ENCODE assay signal across 32 cellular contexts in the genomic region with DNA sequence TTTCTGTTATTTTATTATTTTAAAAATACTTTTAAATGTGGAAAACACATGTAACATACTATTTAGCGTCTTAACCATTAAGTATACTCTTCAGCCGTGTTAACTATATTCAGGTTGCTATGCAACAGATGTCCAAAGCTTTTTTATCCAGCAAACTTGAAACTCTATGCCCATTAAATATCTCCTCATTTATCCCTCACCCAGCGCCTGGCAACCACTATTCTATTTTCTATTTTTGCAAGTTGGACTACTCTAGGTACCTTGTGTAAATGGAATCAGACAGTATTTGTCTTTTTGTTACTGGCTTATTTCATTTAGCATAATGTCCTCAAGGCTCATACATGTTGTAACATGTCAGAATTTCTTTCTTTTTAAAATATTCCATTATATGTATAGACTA.
"Had no signal": no experiment of that assay in that cellular context is flagged by ENCODE, and none has a peak within 500 bp of the region (broad histone marks: within the 10 kb centered on the region; RNA-seq: fewer than 3 reads in every experiment).

No MANE protein-coding gene starts in this region.

- DNase-seq: activated B cell treated with CpG ODN at 0.5 μM for 24 hours; activated CD4-positive, alpha-beta memory T cell treated with anti-CD3 and anti-CD28 coated beads for 36 hours; activated CD4-positive, alpha-beta T cell treated with anti-CD3 and anti-CD28 coated beads for 4 hours; activated CD4-positive, alpha-beta T cell treated with anti-CD3 and anti-CD28 coated beads, Interleukin-2, amount 10 ng/mL, durations not matched to agents 24 days and 14 days; activated CD4-positive, alpha-beta T cell treated with anti-CD3 and anti-CD28 coated beads, Interleukin-2, amount 50 U/mL, for 1 hour; activated CD4-positive, alpha-beta T cell treated with anti-CD3 and anti-CD28 coated beads, Interleukin-2, amount 50 U/mL, for 4 hours; activated CD4-positive, CD25-positive, alpha-beta regulatory T cell treated with anti-CD3 and anti-CD28 coated beads, Interleukin-2, amount 50 U/mL, for 72 hours; activated CD8-positive, alpha-beta memory T cell treated with anti-CD3 and anti-CD28 coated beads, Interleukin-2, amount 50 U/mL, for 4 hours; activated CD8-positive, alpha-beta T cell treated with anti-CD3 and anti-CD28 coated beads for 36 hours; activated effector memory CD4-positive, alpha-beta T cell treated with anti-CD3 and anti-CD28 coated beads, Interleukin-2, amount 50 U/mL, for 16 hours; activated gamma-delta T cell treated with Interleukin-2 at 50 U/mL for 16 hours; activated naive CD4-positive, alpha-beta T cell; activated naive CD4-positive, alpha-beta T cell treated with anti-CD3 and anti-CD28 coated beads for 36 hours; activated naive CD4-positive, alpha-beta T cell treated with anti-CD3 and anti-CD28 coated beads, Interleukin-2, amount 50 U/mL, for 16 hours; activated naive CD8-positive, alpha-beta T cell treated with anti-CD3 and anti-CD28 coated beads for 36 hours; activated T-cell treated with anti-CD3 and anti-CD28 coated beads for 4 hours; activated T-cell treated with anti-CD3 and anti-CD28 coated beads, Interleukin-2, amount 50 U/mL, for 1 hour; activated T-cell treated with anti-CD3 and anti-CD28 coated beads, Interleukin-2, amount 50 U/mL, for 4 hours; activated T-cell treated with anti-CD3 and anti-CD28 coated beads, Interleukin-2, amount 50 U/mL, for 72 hours; adrenal gland; amniotic stem cell; aorta; brain microvascular endothelial cell; central memory CD4-positive, alpha-beta T cell; T-helper 2 cell; T-helper 9 cell had no signal

- H3K36me3 Mint-ChIP-seq: activated CD4-positive, alpha-beta memory T cell treated with anti-CD3 and anti-CD28 coated beads for 36 hours; activated naive CD4-positive, alpha-beta T cell treated with anti-CD3 and anti-CD28 coated beads, Interleukin-2, amount 50 U/mL, for 72 hours; activated naive CD8-positive, alpha-beta T cell treated with anti-CD3 and anti-CD28 coated beads for 36 hours had no signal

- H3K27me3 Mint-ChIP-seq: activated B cell treated with CpG ODN at 0.5 μM for 24 hours; activated CD4-positive, alpha-beta memory T cell treated with anti-CD3 and anti-CD28 coated beads for 36 hours; activated CD4-positive, alpha-beta T cell treated with anti-CD3 and anti-CD28 coated beads, Interleukin-2, amount 10 ng/mL, durations not matched to agents 24 days and 14 days; activated CD8-positive, alpha-beta T cell treated with anti-CD3 and anti-CD28 coated beads for 36 hours; activated naive CD8-positive, alpha-beta T cell treated with anti-CD3 and anti-CD28 coated beads for 36 hours; activated T-helper 17 cell treated with anti-CD3 and anti-CD28 coated beads, Interleukin-2, amount 50 U/mL, for 72 hours had no signal

- H3K9me3 Mint-ChIP-seq: activated CD4-positive, alpha-beta T cell treated with anti-CD3 and anti-CD28 coated beads, Interleukin-2, amount 10 ng/mL, durations not matched to agents 24 days and 14 days; activated T-helper 1 cell treated with anti-CD3 and anti-CD28 coated beads, Interleukin-12 subunit alpha, Interleukin-12 subunit beta, Interleukin-2, Interleukin-4 antibody, amounts not matched to agents 30 ng/mL and 10 ng/mL and 1 ng/mL, durations not matched to agents 14 hours and 24 hours and 36 hours; T-helper 1 cell treated with Interleukin-12 subunit alpha and Interleukin-12 subunit beta and Interleukin-4 antibody, amounts not matched to agents 30 μg/mL and 1 μg/mL, for 36 hours; T-helper 2 cell treated with Interferon-gamma antibody and Interleukin-4, amounts not matched to agents 5 μg/mL and 100 μg/mL, for 36 hours had no signal

- ATAC-seq: activated CD8-positive, alpha-beta T cell treated with anti-CD3 and anti-CD28 coated beads for 36 hours; activated naive CD4-positive, alpha-beta T cell treated with anti-CD3 and anti-CD28 coated beads, Interleukin-2, amount 50 U/mL, for 72 hours; activated T-cell treated with anti-CD3 and anti-CD28 coated beads, Interleukin-2, amount 50 U/mL, for 4 hours; activated T-cell treated with anti-CD3 and anti-CD28 coated beads, Interleukin-2, amount 50 U/mL, for 72 hours; activated T-helper 17 cell treated with anti-CD3 and anti-CD28 coated beads, Interleukin-2, amount 50 U/mL, for 72 hours; body of pancreas had no signal

- H3K27ac Mint-ChIP-seq: activated B cell treated with CpG ODN at 0.5 μM for 24 hours; activated CD4-positive, alpha-beta memory T cell treated with anti-CD3 and anti-CD28 coated beads for 36 hours; activated CD4-positive, alpha-beta T cell treated with anti-CD3 and anti-CD28 coated beads, Interleukin-2, amount 10 ng/mL, durations not matched to agents 24 days and 14 days; activated CD8-positive, alpha-beta T cell treated with anti-CD3 and anti-CD28 coated beads for 36 hours; activated naive CD4-positive, alpha-beta T cell treated with anti-CD3 and anti-CD28 coated beads for 36 hours; activated naive CD4-positive, alpha-beta T cell treated with anti-CD3 and anti-CD28 coated beads, Interleukin-2, amount 50 U/mL, for 72 hours; activated naive CD8-positive, alpha-beta T cell treated with anti-CD3 and anti-CD28 coated beads for 36 hours; activated T-cell treated with anti-CD3 and anti-CD28 coated beads, Interleukin-2, amount 50 U/mL, for 72 hours; activated T-helper 1 cell treated with anti-CD3 and anti-CD28 coated beads, Interleukin-12 subunit alpha, Interleukin-12 subunit beta, Interleukin-2, Interleukin-4 antibody, amounts not matched to agents 30 ng/mL and 10 ng/mL and 1 ng/mL, durations not matched to agents 14 hours and 24 hours and 36 hours; activated T-helper 17 cell treated with anti-CD3 and anti-CD28 coated beads, Interleukin-2, amount 50 U/mL, for 72 hours; T-helper 1 cell treated with Interleukin-12 subunit alpha and Interleukin-12 subunit beta and Interleukin-4 antibody, amounts not matched to agents 30 μg/mL and 1 μg/mL, for 36 hours; T-helper 2 cell treated with Interferon-gamma antibody and Interleukin-4, amounts not matched to agents 5 μg/mL and 100 μg/mL, for 36 hours had no signal

- H3K4me1 Mint-ChIP-seq: activated B cell treated with CpG ODN at 0.5 μM for 24 hours; activated CD4-positive, alpha-beta T cell treated with anti-CD3 and anti-CD28 coated beads, Interleukin-2, amount 10 ng/mL, durations not matched to agents 24 days and 14 days; activated naive CD8-positive, alpha-beta T cell treated with anti-CD3 and anti-CD28 coated beads for 36 hours; activated T-helper 17 cell treated with anti-CD3 and anti-CD28 coated beads, Interleukin-2, amount 50 U/mL, for 72 hours had no signal

- H3K4me3 Mint-ChIP-seq: activated B cell treated with CpG ODN at 0.5 μM for 24 hours; activated CD4-positive, alpha-beta memory T cell treated with anti-CD3 and anti-CD28 coated beads for 36 hours; activated CD4-positive, alpha-beta T cell treated with anti-CD3 and anti-CD28 coated beads, Interleukin-2, amount 10 ng/mL, durations not matched to agents 24 days and 14 days; activated CD8-positive, alpha-beta T cell treated with anti-CD3 and anti-CD28 coated beads for 36 hours; activated naive CD4-positive, alpha-beta T cell treated with anti-CD3 and anti-CD28 coated beads for 36 hours; activated naive CD8-positive, alpha-beta T cell treated with anti-CD3 and anti-CD28 coated beads for 36 hours; activated T-cell treated with anti-CD3 and anti-CD28 coated beads, Interleukin-2, amount 50 U/mL, for 4 hours; activated T-cell treated with anti-CD3 and anti-CD28 coated beads, Interleukin-2, amount 50 U/mL, for 72 hours; activated T-helper 1 cell treated with anti-CD3 and anti-CD28 coated beads, Interleukin-12 subunit alpha, Interleukin-12 subunit beta, Interleukin-2, Interleukin-4 antibody, amounts not matched to agents 30 ng/mL and 10 ng/mL and 1 ng/mL, durations not matched to agents 14 hours and 24 hours and 36 hours; activated T-helper 17 cell treated with anti-CD3 and anti-CD28 coated beads, Interleukin-2, amount 50 U/mL, for 72 hours; T-helper 1 cell treated with Interleukin-12 subunit alpha and Interleukin-12 subunit beta and Interleukin-4 antibody, amounts not matched to agents 30 μg/mL and 1 μg/mL, for 36 hours; T-helper 2 cell treated with Interferon-gamma antibody and Interleukin-4, amounts not matched to agents 5 μg/mL and 100 μg/mL, for 36 hours had no signal
